9 cellular contexts compared by ENCODE assay signal in genomic region chr6:100464910-100465700, GRCh38. TPM values are rescaled to one million over a fixed set of nuclear protein-coding genes. Genes with fewer than 3 reads are reported as not detected.
A peak's percentile ranks its signal among the peaks of the same experiment; 100 is the strongest.
DNase-seq lines count a peak whose midpoint lies in the region; ATAC-seq and TF ChIP-seq lines count a peak whose summit lies in the region.
"Had no signal": no experiment of that assay in that cellular context is flagged by ENCODE, and none has a peak within 500 bp of the region (broad histone marks: within the 10 kb centered on the region; RNA-seq: fewer than 3 reads in every experiment).

A gene with protein sequence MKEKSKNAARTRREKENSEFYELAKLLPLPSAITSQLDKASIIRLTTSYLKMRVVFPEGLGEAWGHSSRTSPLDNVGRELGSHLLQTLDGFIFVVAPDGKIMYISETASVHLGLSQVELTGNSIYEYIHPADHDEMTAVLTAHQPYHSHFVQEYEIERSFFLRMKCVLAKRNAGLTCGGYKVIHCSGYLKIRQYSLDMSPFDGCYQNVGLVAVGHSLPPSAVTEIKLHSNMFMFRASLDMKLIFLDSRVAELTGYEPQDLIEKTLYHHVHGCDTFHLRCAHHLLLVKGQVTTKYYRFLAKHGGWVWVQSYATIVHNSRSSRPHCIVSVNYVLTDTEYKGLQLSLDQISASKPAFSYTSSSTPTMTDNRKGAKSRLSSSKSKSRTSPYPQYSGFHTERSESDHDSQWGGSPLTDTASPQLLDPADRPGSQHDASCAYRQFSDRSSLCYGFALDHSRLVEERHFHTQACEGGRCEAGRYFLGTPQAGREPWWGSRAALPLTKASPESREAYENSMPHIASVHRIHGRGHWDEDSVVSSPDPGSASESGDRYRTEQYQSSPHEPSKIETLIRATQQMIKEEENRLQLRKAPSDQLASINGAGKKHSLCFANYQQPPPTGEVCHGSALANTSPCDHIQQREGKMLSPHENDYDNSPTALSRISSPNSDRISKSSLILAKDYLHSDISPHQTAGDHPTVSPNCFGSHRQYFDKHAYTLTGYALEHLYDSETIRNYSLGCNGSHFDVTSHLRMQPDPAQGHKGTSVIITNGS (minus strand): TSS chr6:100464921. CDS start chr6:100463468, 1,453 bp downstream.

- no peak within 1 kb of the TSS for H3K4ac ChIP-seq in neuronal stem cell (ENCODE audit: low read length)

- no peaks in the 10 kb centered on the region for H3K9me3 ChIP-seq in neuronal stem cell (replicated peaks in 1 of 2; ENCODE audit: control insufficient read depth in 2 of 2, insufficient read depth in 1 of 2, low read depth in 1 of 2, low read length in 2 of 2)
- H3K9me3 ChIP-seq: A549 had no signal

- no peak within 1 kb of the TSS for H4K8ac ChIP-seq in neuronal stem cell (ENCODE audit: low read depth, low read length)

- no peak for TF ChIP-seq CTCF in RWPE1 (conservative IDR thresholded peaks at IDR 0.05; ENCODE audit: low read depth)

- no peak within 1 kb of the TSS for H2AK5ac ChIP-seq in neuronal stem cell (ENCODE audit: low read depth, low read length)

- no peak within 1 kb of the TSS for H3K14ac ChIP-seq in neuronal stem cell (ENCODE audit: low read length)

- CTCF ChIA-PET in RWPE1 (lab: Yijun Ruan, JAX) = interaction anchor here (0.5 kb wide), 1 partner anchor 278 kb away, joined by 3 read pairs; no protein-coding TSS in a partner anchor

- no peaks in the 10 kb centered on the region for H3K36me3 ChIP-seq in neuronal stem cell (replicated peaks in 1 of 2; ENCODE audit: control insufficient read depth in 2 of 2, insufficient read depth in 2 of 2, low read length in 2 of 2)

- POLR2A ChIA-PET in RWPE1 (lab: Yijun Ruan, JAX; ENCODE audit: low non-redundant PET) = no interaction called here

- no peak within 1 kb of the TSS for H2BK120ac ChIP-seq in neuronal stem cell (ENCODE audit: low read depth, low read length)

- H3K18ac ChIP-seq in neuronal stem cell (ENCODE audit: low read length) = peak within 1 kb of the TSS; percentile 84

- no peak within 1 kb of the TSS for H4K91ac ChIP-seq in neuronal stem cell (ENCODE audit: low read depth, low read length, poor library complexity)

- peaks cover 1 to 2% of the 10 kb centered on the region in 2 donors for H3K4me1 ChIP-seq in neuronal stem cell (ENCODE audit: control insufficient read depth in 2 of 2, insufficient read depth in 1 of 2, low read depth in 1 of 2, low read length in 2 of 2)

- no peak within 1 kb of the TSS for H2BK12ac ChIP-seq in neuronal stem cell (ENCODE audit: low read length)

- H3K4me3 ChIP-seq in neuronal stem cell (ENCODE audit: low read length in 2 of 2) = peak within 1 kb of the TSS; percentile 38 to 76
- H3K4me3 ChIP-seq: A549 had no signal

- H3K9ac ChIP-seq in neuronal stem cell (ENCODE audit: low read depth, low read length, poor library complexity) = peak within 1 kb of the TSS; percentile 51

- ATAC-seq in HG02884 (IDR thresholded peaks at IDR 0.05; ENCODE audit: unreplicated experiment) = peak; percentile 62
- ATAC-seq: A549 had no signal

- peak within 1 kb of the TSS; percentile 56 for H2BK15ac ChIP-seq in neuronal stem cell (ENCODE audit: low read length)

- DNase-seq in NCI-H345 (lab: John Stamatoyannopoulos, UW) (peak; percentile 39), NCI-H345 treated with DMSO at 0.1 percent for 48 hours (lab: John Stamatoyannopoulos, UW; ENCODE audit: unreplicated experiment) (no peak), RWPE1 (ENCODE audit: low spot score) (peak; percentile 91), fibroblast of gingiva (ENCODE audit: low read depth) (peak; percentile 26), neuronal stem cell (ENCODE audit: low spot score) (peak; percentile 88), H4 (ENCODE audit: low spot score) (no peak), NCI-H226 (no peak)

- no peaks in the 10 kb centered on the region for H3K79me1 ChIP-seq in neuronal stem cell (ENCODE audit: low read depth, low read length)

- no peak within 1 kb of the TSS for H2BK5ac ChIP-seq in neuronal stem cell (ENCODE audit: low read length)

- no peak within 1 kb of the TSS for H3K23ac ChIP-seq in neuronal stem cell (ENCODE audit: low read depth, low read length, poor library complexity)

- peak within 1 kb of the TSS; percentile 84 for H3K4me2 ChIP-seq in neuronal stem cell (ENCODE audit: insufficient read depth, low read length, poor library complexity, severe bottlenecking)
- H3K4me2 ChIP-seq: A549 had no signal

- H3K27me3 ChIP-seq in neuronal stem cell (ENCODE audit: control insufficient read depth in 3 of 3, insufficient read depth in 3 of 3, low read depth in 1 of 3, low read length in 3 of 3) = peaks cover 38 to 100% (median 88%) of the 10 kb centered on the region in 3 experiments

- no peak within 1 kb of the TSS for H3K27ac ChIP-seq in RWPE1
- no peak within 1 kb of the TSS for H3K27ac ChIP-seq in neuronal stem cell (replicated peaks; ENCODE audit: low read length)
- H3K27ac ChIP-seq: A549 had no signal

- WGBS in neuronal stem cell (ENCODE audit: extremely low coverage in 2 of 2, insufficient read length in 2 of 2, insufficient replicate concordance in 1 of 2), 2 donors = no CpG with 5 or more reads among the region's 65 CpGs

- peak within 1 kb of the TSS; percentile 93 for H2AFZ ChIP-seq in neuronal stem cell (ENCODE audit: low read length)

RNA-seq across cellular contexts. Expression of the gene that starts here (rescaled TPM):
- polyA plus RNA-seq in neuronal stem cell (2013, experiment 1 of 2) = not detected
- not detected for polyA plus RNA-seq in neuronal stem cell (2013, experiment 2 of 2)
- 0.02 TPM in 1 of 2 replicates, not detected in the other for total RNA-seq in H4 (2014; rRNA removed; shearing (Covaris generic))
- polyA plus RNA-seq: A549 had no signal

Comparison
In these comparisons a context has a peak if more than half of its experiments do, and no peak if none do; other contexts are left out.
1. DNase-seq: peak in NCI-H345 (single experiment), RWPE1 (single experiment), fibroblast of gingiva (single experiment) and neuronal stem cell (single experiment); none in NCI-H345 treated with DMSO at 0.1 percent for 48 hours (single experiment), H4 (single experiment) and NCI-H226 (single experiment).